In the genomic region with DNA sequence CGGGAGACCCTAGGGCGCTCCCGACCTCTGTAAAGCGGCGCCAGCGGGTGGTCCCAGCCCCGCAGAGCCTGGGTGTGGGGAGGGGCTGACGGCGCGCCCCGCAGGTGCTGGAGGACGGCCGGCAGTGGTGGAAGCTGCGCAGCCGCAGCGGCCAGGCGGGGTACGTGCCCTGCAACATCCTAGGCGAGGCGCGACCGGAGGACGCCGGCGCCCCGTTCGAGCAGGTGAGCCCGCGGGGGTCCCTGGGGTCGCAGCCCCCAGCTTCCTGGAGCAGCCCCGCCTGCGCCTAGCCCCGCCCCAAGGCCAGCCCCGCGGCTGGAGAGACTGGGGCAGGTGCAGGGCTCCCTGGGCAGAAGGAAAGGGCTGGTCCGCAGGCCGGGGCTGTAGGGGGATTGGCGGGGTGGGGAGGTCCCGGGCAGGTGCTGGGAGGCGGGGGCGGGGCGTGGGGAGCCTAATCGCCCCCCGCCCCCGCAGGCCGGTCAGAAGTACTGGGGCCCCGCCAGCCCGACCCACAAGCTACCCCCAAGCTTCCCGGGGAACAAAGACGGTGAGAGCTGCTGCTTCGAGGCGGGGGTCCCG, we compare ENCODE assay signal across 10 cellular contexts. TPM values are rescaled to one million over a fixed set of nuclear protein-coding genes. Genes with fewer than 3 reads are reported as not detected.
DNase-seq lines count a peak whose midpoint lies in the region; ATAC-seq, FAIRE-seq and TF ChIP-seq lines count a peak whose summit lies in the region.
"Had no signal": no experiment of that assay in that cellular context is flagged by ENCODE, and none has a peak within 500 bp of the region (broad histone marks: within the 10 kb centered on the region; RNA-seq: fewer than 3 reads in every experiment).

No MANE protein-coding gene starts in this region.

- peak overlapping the region; percentile 43 for H3K4me3 ChIP-seq in HUES6 (ENCODE audit: low read depth, low read length)
- H3K4me3 ChIP-seq in GM12878 = peak overlapping the region; percentile 58
- H3K4me3 ChIP-seq in neutrophil (ENCODE audit: low read depth in 1 of 2, low read length in 1 of 2) = peak overlapping the region in 1 of 2 experiments; percentile 73
- no peak overlapping the region for H3K4me3 ChIP-seq in brain microvascular endothelial cell (ENCODE audit: low read depth, low read length)
- H3K4me3 ChIP-seq: A549 had no signal

- in situ Hi-C loops in GM12878 (cut with MboI) (loop anchor here (10.0 kb wide), 1 partner anchor 61 kb away; no protein-coding TSS in a partner anchor), brain microvascular endothelial cell (cut with HindIII; ENCODE audit: low pct_ligation_motif_present, low sequenced_read_pairs) (no loop called here)

- POLR2A ChIA-PET in GM12878 (lab: Charles Lee) = interaction anchor here (0.6 to 8.2 kb wide), 11 partner anchors 21 to 171 kb away, joined by 3 to 72 read pairs (median 4); partner anchors contain the start of genes DEAF1, IRF7, LMNTD2 and PHRF1

- intact Hi-C loops in GM12878 (cut with micrococcal nuclease; ENCODE audit: unreplicated experiment) = no loop called here

- H3K27ac ChIP-seq in HUES6 (ENCODE audit: low read depth, low read length) (no peak overlapping the region), GM12878 (ENCODE audit: control insufficient read depth, insufficient read depth) (no peak overlapping the region), neutrophil (peak overlapping the region; percentile 69), brain microvascular endothelial cell (no peak overlapping the region)

- H3K4me2 ChIP-seq in GM12878 (ENCODE audit: control insufficient read depth, insufficient read depth) = peak overlapping the region; percentile 82
- H3K4me2 ChIP-seq: A549 had no signal

- DNase-seq in NCI-H1105 treated with DMSO at 0.1 percent for 48 hours (lab: John Stamatoyannopoulos, UW) = peak; percentile 21
- no peak for DNase-seq in NCI-H1105 (lab: John Stamatoyannopoulos, UW)
- no peak for DNase-seq in GM12878 (ENCODE audit: low read depth, low spot score)
- DNase-seq in DMS 273 treated with DMSO at 0.1 percent for 48 hours (lab: John Stamatoyannopoulos, UW) = no peak
- DNase-seq in brain microvascular endothelial cell = no peak
- no peak for DNase-seq in activated CD4-positive, CD25-positive, alpha-beta regulatory T cell (lab: John Stamatoyannopoulos, UW)

- peaks cover 7% of the 10 kb centered on the region for H3K4me1 ChIP-seq in HUES6 (ENCODE audit: control insufficient read depth, insufficient read depth, low read length)
- peaks cover 18% of the 10 kb centered on the region for H3K4me1 ChIP-seq in GM12878 (ENCODE audit: control insufficient read depth, insufficient read depth, low read length)
- peaks cover 67 to 80% of the 10 kb centered on the region in 2 experiments for H3K4me1 ChIP-seq in neutrophil (ENCODE audit: control insufficient read depth in 1 of 2, insufficient read depth in 1 of 2, low read depth in 1 of 2, low read length in 1 of 2)

- SMC1A ChIA-PET in GM12878 (lab: Charles Lee; ENCODE audit: uncharacterized antibody, unreplicated experiment) = interaction anchor here (0.9 to 2.7 kb wide), 9 partner anchors 26 to 190 kb away, joined by 3 to 8 read pairs (median 5); partner anchors contain the start of gene TMEM80

- CTCF ChIA-PET in GM12878 (lab: Yijun Ruan, JAX) = interaction anchor here (0.9 to 8.6 kb wide), 13 partner anchors 18 to 286 kb away, joined by 3 to 127 read pairs (median 3); partner anchors contain the start of genes DEAF1 and TMEM80

- TF ChIP-seq RAD21 in GM12878 (IDR thresholded peaks at IDR 0.05; ENCODE audit: insufficient read depth, low read depth, low read length) = no peak

- ATAC-seq in GM12878 = peak; percentile 18
- ATAC-seq: A549 had no signal

- no peak; the same call in 1 of the 2 replicates for TF ChIP-seq POLR2A in GM12878 (IDR thresholded peaks at IDR 0.05; ENCODE audit: low read depth, low read length)

- no TSS peak for BruUV-seq in GM12878 (replicated peaks; lab: Mats Ljungman, UMichigan)

- WGBS in GM12878 (ENCODE audit: insufficient coverage, insufficient replicate concordance, low lambda C conversion rate, missing lambda C conversion rate) = 18% methylated on average over 24 of the region's 53 CpGs

- no peak for FAIRE-seq in GM12878 (lab: Jason Lieb, UNC)
- FAIRE-seq: A549, colon had no signal

- H3K36me3 ChIP-seq in HUES6 (ENCODE audit: control insufficient read depth, insufficient read depth, low read length) = no peaks in the 10 kb centered on the region; the same call in 1 of the 2 replicates
- H3K36me3 ChIP-seq in GM12878 (ENCODE audit: control insufficient read depth in 2 of 2, insufficient read depth in 2 of 2, low read length in 1 of 2) = no peaks in the 10 kb centered on the region
- H3K36me3 ChIP-seq in neutrophil = no peaks in the 10 kb centered on the region
- no peaks in the 10 kb centered on the region for H3K36me3 ChIP-seq in brain microvascular endothelial cell (replicated peaks)

- RAD21 ChIA-PET in GM12878 (lab: Charles Lee; ENCODE audit: unreplicated experiment) = interaction anchor here (0.6 to 3.8 kb wide), 16 partner anchors 23 to 277 kb away, joined by 3 to 34 read pairs (median 5); partner anchors contain the start of genes DEAF1, GATD1, HRAS and PHRF1

- no peak overlapping the region for H3K9ac ChIP-seq in HUES6 (ENCODE audit: low read length)
- H3K9ac ChIP-seq in GM12878 (ENCODE audit: control insufficient read depth, insufficient read depth, low read length) = no peak overlapping the region

- H3K9me3 ChIP-seq in HUES6 (ENCODE audit: control insufficient read depth, insufficient read depth, low read depth, low read length) (no peaks in the 10 kb centered on the region), GM12878 (replicated peaks; ENCODE audit: control insufficient read depth, insufficient read depth, low read length) (no peaks in the 10 kb centered on the region), neutrophil (no peaks in the 10 kb centered on the region)
- H3K9me3 ChIP-seq: A549 had no signal

- no peak for TF ChIP-seq EP300 in GM12878 (IDR thresholded peaks at IDR 0.05; ENCODE audit: borderline replicate concordance in 1 of 2, control insufficient read depth in 1 of 2, low read depth in 2 of 2, low read length in 2 of 2)

- H4K20me1 ChIP-seq in GM12878 (ENCODE audit: control insufficient read depth, insufficient read depth) = no peaks in the 10 kb centered on the region; the same call in 1 of the 2 replicates

- TF ChIP-seq CTCF in GM12878 (IDR thresholded peaks at IDR 0.05 in 2 of 3, conservative IDR thresholded peaks at IDR 0.05 in 1 of 3; ENCODE audit: control insufficient read depth in 2 of 3, extremely low read depth in 1 of 3, insufficient read depth in 1 of 3, low read depth in 3 of 3, low read length in 3 of 3) (no peak), neutrophil (IDR thresholded peaks at IDR 0.05) (no peak), brain microvascular endothelial cell (IDR thresholded peaks at IDR 0.05; ENCODE audit: low read depth, low read length, missing control alignments) (no peak)

- H3K27me3 ChIP-seq in HUES6 (ENCODE audit: control insufficient read depth, insufficient read depth, low read length) (peaks cover 30% of the 10 kb centered on the region; the same call in 1 of the 2 replicates), GM12878 (replicated peaks in 1 of 2; ENCODE audit: control insufficient read depth in 2 of 2, insufficient read depth in 2 of 2, low read length in 1 of 2) (0 out of 4 replicates have a peak, but pooled peaks cover 0 to 3% of the 10 kb centered on the region in 2 experiments), neutrophil (peaks cover 50% of the 10 kb centered on the region), brain microvascular endothelial cell (replicated peaks) (peaks cover 27% of the 10 kb centered on the region)

- no peaks in the 10 kb centered on the region for H3K79me2 ChIP-seq in GM12878 (ENCODE audit: control insufficient read depth, insufficient read depth, low read length)

- H2AFZ ChIP-seq in GM12878 (ENCODE audit: control insufficient read depth, low read depth, low read length) = peak overlapping the region; percentile 72

RNA-seq across cellular contexts. Expression of gene EPS8L2, which starts 19.7 kb away (rescaled TPM):
- 4.4 and 8.1 TPM in 2 replicates for total RNA-seq in GM12878 (2013; cell fraction: nucleolus; rRNA removed)
- total RNA-seq in GM12878 (2014; rRNA removed) = 11.5 and 12.5 TPM in 2 replicates
- 3.1 and 5.1 TPM in 2 replicates for total RNA-seq in GM12878 (2014; rRNA removed; fragmentation: Illumina TruSeq; extraction: Trizol)
- total RNA-seq in GM12878 (2021) = 10.8 and 13.4 TPM in 2 replicates
- polyA plus RNA-seq in GM12878 (2011; ENCODE audit: low read depth) = 4.7 TPM
- 4.4 and 7.7 TPM in 2 replicates for polyA plus RNA-seq in GM12878 (2011; rRNA removed)
- polyA plus RNA-seq in GM12878 (2011; cell fraction: cytosol; rRNA removed) = 7.5 and 14.4 TPM in 2 replicates
- polyA plus RNA-seq in GM12878 (2011; cell fraction: nucleus; rRNA removed) = 44.2 and 44.3 TPM in 2 replicates
- polyA plus RNA-seq in GM12878 (2012) = 22.8 and 23.5 TPM in 2 replicates
- 2.9 and 4.0 TPM in 2 replicates for polyA plus RNA-seq in GM12878 (2014; fragmentation: Illumina TruSeq; extraction: Trizol)
- 1 to 10 TPM in 1 of 2 experiments, under 1 TPM in 1; 0.76 to 2.9 TPM for polyA plus RNA-seq in GM12878 (2014; fragmentation: Nextera tagmentation; extraction: Ambion mirVana)
- 11.8 and 15.3 TPM in 2 replicates for polyA plus RNA-seq in GM12878 (2014; rRNA removed)
- polyA plus RNA-seq in GM12878 (2016; fragmentation: Nextera tagmentation; extraction: Ambion mirVana) = 10 to 100 TPM; 13.9 to 20.0 TPM
- 3.7 and 4.7 TPM in 2 replicates for polyA minus RNA-seq in GM12878 (2011; rRNA and poly(A)+ RNA removed)
- 4.4 and 4.8 TPM in 2 replicates for polyA minus RNA-seq in GM12878 (2011; cell fraction: cytosol; rRNA and poly(A)+ RNA removed)
- polyA minus RNA-seq in GM12878 (2011; cell fraction: nucleus; rRNA and poly(A)+ RNA removed) = 5.4 and 5.7 TPM in 2 replicates

RNA-seq across cellular contexts. Expression of gene TALDO1, which starts 21.6 kb away (rescaled TPM):
- total RNA-seq in GM12878 (2013; cell fraction: nucleolus; rRNA removed) = 34.6 and 35.6 TPM in 2 replicates
- total RNA-seq in GM12878 (2014; rRNA removed) = 168 and 176 TPM in 2 replicates
- 139 and 148 TPM in 2 replicates for total RNA-seq in GM12878 (2014; rRNA removed; fragmentation: Illumina TruSeq; extraction: Trizol)
- 226 and 227 TPM in 2 replicates for total RNA-seq in GM12878 (2021)
- polyA plus RNA-seq in GM12878 (2011; ENCODE audit: low read depth) = 120 TPM
- 88.2 and 152 TPM in 2 replicates for polyA plus RNA-seq in GM12878 (2011; rRNA removed)
- 193 and 210 TPM in 2 replicates for polyA plus RNA-seq in GM12878 (2011; cell fraction: cytosol; rRNA removed)
- polyA plus RNA-seq in GM12878 (2011; cell fraction: nucleus; rRNA removed) = 130 and 164 TPM in 2 replicates
- 116 and 122 TPM in 2 replicates for polyA plus RNA-seq in GM12878 (2012)
- 70.6 and 146 TPM in 2 replicates for polyA plus RNA-seq in GM12878 (2014; fragmentation: Illumina TruSeq; extraction: Trizol)
- 100 to 1,000 TPM; 121 to 189 TPM for polyA plus RNA-seq in GM12878 (2014; fragmentation: Nextera tagmentation; extraction: Ambion mirVana)
- polyA plus RNA-seq in GM12878 (2014; rRNA removed) = 227 and 242 TPM in 2 replicates
- polyA plus RNA-seq in GM12878 (2016; fragmentation: Nextera tagmentation; extraction: Ambion mirVana) = 100 to 1,000 TPM; 293 to 302 TPM
- 51.3 and 80.4 TPM in 2 replicates for polyA minus RNA-seq in GM12878 (2011; rRNA and poly(A)+ RNA removed)
- 49.3 and 52.0 TPM in 2 replicates for polyA minus RNA-seq in GM12878 (2011; cell fraction: cytosol; rRNA and poly(A)+ RNA removed)
- 13.9 and 22.8 TPM in 2 replicates for polyA minus RNA-seq in GM12878 (2011; cell fraction: nucleus; rRNA and poly(A)+ RNA removed)

RNA-seq across cellular contexts. Expression of gene TMEM80, which starts 30.1 kb away (rescaled TPM):
- 27.5 and 32.1 TPM in 2 replicates for total RNA-seq in GM12878 (2013; cell fraction: nucleolus; rRNA removed)
- total RNA-seq in GM12878 (2014; rRNA removed) = 21.9 and 22.1 TPM in 2 replicates
- total RNA-seq in GM12878 (2014; rRNA removed; fragmentation: Illumina TruSeq; extraction: Trizol) = 11.6 and 11.9 TPM in 2 replicates
- 16.5 and 19.5 TPM in 2 replicates for total RNA-seq in GM12878 (2021)
- polyA plus RNA-seq in GM12878 (2011; ENCODE audit: low read depth) = 7.6 TPM
- 30.7 and 36.6 TPM in 2 replicates for polyA plus RNA-seq in GM12878 (2011; rRNA removed)
- 28.5 and 37.1 TPM in 2 replicates for polyA plus RNA-seq in GM12878 (2011; cell fraction: cytosol; rRNA removed)
- 45.3 and 46.0 TPM in 2 replicates for polyA plus RNA-seq in GM12878 (2011; cell fraction: nucleus; rRNA removed)
- 18.6 and 20.7 TPM in 2 replicates for polyA plus RNA-seq in GM12878 (2012)
- 8.0 and 14.9 TPM in 2 replicates for polyA plus RNA-seq in GM12878 (2014; fragmentation: Illumina TruSeq; extraction: Trizol)
- 1 to 10 TPM; 6.7 to 8.8 TPM for polyA plus RNA-seq in GM12878 (2014; fragmentation: Nextera tagmentation; extraction: Ambion mirVana)
- polyA plus RNA-seq in GM12878 (2014; rRNA removed) = 28.3 and 29.8 TPM in 2 replicates
- polyA plus RNA-seq in GM12878 (2016; fragmentation: Nextera tagmentation; extraction: Ambion mirVana) = 10 to 100 TPM; 28.4 to 30.9 TPM
- 6.9 and 10.7 TPM in 2 replicates for polyA minus RNA-seq in GM12878 (2011; rRNA and poly(A)+ RNA removed)
- 3.2 and 4.0 TPM in 2 replicates for polyA minus RNA-seq in GM12878 (2011; cell fraction: cytosol; rRNA and poly(A)+ RNA removed)
- polyA minus RNA-seq in GM12878 (2011; cell fraction: nucleus; rRNA and poly(A)+ RNA removed) = 6.6 and 13.6 TPM in 2 replicates

RNA-seq across cellular contexts. Expression of gene DEAF1, which starts 30.7 kb away (rescaled TPM):
- 64.8 and 65.6 TPM in 2 replicates for total RNA-seq in GM12878 (2013; cell fraction: nucleolus; rRNA removed)
- total RNA-seq in GM12878 (2014; rRNA removed) (47.6 and 48.6 TPM in 2 replicates), GM12878 (2014; rRNA removed; fragmentation: Illumina TruSeq; extraction: Trizol) (21.2 and 23.0 TPM in 2 replicates), GM12878 (2021) (51.3 and 57.1 TPM in 2 replicates)
- 7.2 TPM for polyA plus RNA-seq in GM12878 (2011; ENCODE audit: low read depth)
- polyA plus RNA-seq in GM12878 (2011; rRNA removed) (10.2 and 21.6 TPM in 2 replicates), GM12878 (2014; fragmentation: Illumina TruSeq; extraction: Trizol) (4.4 and 17.1 TPM in 2 replicates), GM12878 (2014; fragmentation: Nextera tagmentation; extraction: Ambion mirVana) (1 to 10 TPM in 1 of 2 experiments, under 1 TPM in 1; 0.68 to 5.5 TPM), GM12878 (2014; rRNA removed) (43.7 and 51.5 TPM in 2 replicates), GM12878 (2016; fragmentation: Nextera tagmentation; extraction: Ambion mirVana) (10 to 100 TPM; 28.8 to 41.0 TPM)
- polyA plus RNA-seq in GM12878 (2011; cell fraction: cytosol; rRNA removed) = 37.2 and 47.3 TPM in 2 replicates
- polyA plus RNA-seq in GM12878 (2011; cell fraction: nucleus; rRNA removed) = 31.1 and 35.9 TPM in 2 replicates
- 23.4 and 29.5 TPM in 2 replicates for polyA plus RNA-seq in GM12878 (2012)
- polyA minus RNA-seq in GM12878 (2011; rRNA and poly(A)+ RNA removed) = 18.2 and 35.1 TPM in 2 replicates
- 21.3 and 22.6 TPM in 2 replicates for polyA minus RNA-seq in GM12878 (2011; cell fraction: cytosol; rRNA and poly(A)+ RNA removed)
- 10.5 and 23.0 TPM in 2 replicates for polyA minus RNA-seq in GM12878 (2011; cell fraction: nucleus; rRNA and poly(A)+ RNA removed)

RNA-seq across cellular contexts. Expression of gene GATD1, which starts 51.6 kb away (rescaled TPM):
- total RNA-seq in GM12878 (2013; cell fraction: nucleolus; rRNA removed) = 169 and 199 TPM in 2 replicates
- total RNA-seq in GM12878 (2014; rRNA removed) (19.0 and 28.2 TPM in 2 replicates), GM12878 (2014; rRNA removed; fragmentation: Illumina TruSeq; extraction: Trizol) (16.3 and 20.3 TPM in 2 replicates), GM12878 (2021) (59.7 and 62.3 TPM in 2 replicates)
- 29.1 TPM for polyA plus RNA-seq in GM12878 (2011; ENCODE audit: low read depth)
- polyA plus RNA-seq in GM12878 (2011; rRNA removed) (11.8 and 17.0 TPM in 2 replicates), GM12878 (2014; fragmentation: Illumina TruSeq; extraction: Trizol) (4.3 and 18.5 TPM in 2 replicates), GM12878 (2014; fragmentation: Nextera tagmentation; extraction: Ambion mirVana) (1 to 10 TPM; 1.2 to 3.3 TPM), GM12878 (2014; rRNA removed) (85.8 and 92.6 TPM in 2 replicates), GM12878 (2016; fragmentation: Nextera tagmentation; extraction: Ambion mirVana) (10 to 100 TPM; 24.3 to 28.0 TPM)
- polyA plus RNA-seq in GM12878 (2011; cell fraction: cytosol; rRNA removed) = 30.5 and 60.2 TPM in 2 replicates
- 246 and 392 TPM in 2 replicates for polyA plus RNA-seq in GM12878 (2011; cell fraction: nucleus; rRNA removed)
- 21.7 and 24.5 TPM in 2 replicates for polyA plus RNA-seq in GM12878 (2012)
- polyA minus RNA-seq in GM12878 (2011; rRNA and poly(A)+ RNA removed) = 8.6 and 24.9 TPM in 2 replicates
- 8.4 and 13.1 TPM in 2 replicates for polyA minus RNA-seq in GM12878 (2011; cell fraction: cytosol; rRNA and poly(A)+ RNA removed)
- polyA minus RNA-seq in GM12878 (2011; cell fraction: nucleus; rRNA and poly(A)+ RNA removed) = 23.9 and 49.5 TPM in 2 replicates
